ENCODE assay signal across 2 cellular contexts in genomic region chr13:75378301-75378700, GRCh38.
TF ChIP-seq lines count a peak whose summit lies in the region.

No MANE protein-coding gene starts in this region.

TF ChIP-seq in HepG2, 621 proteins besides CTCF, POLR2A, EP300 and RAD21 (continued from another document):
- TF ChIP-seq ZBTB43 (CRISPR knock-in tag; conservative IDR thresholded peaks at IDR 0.05) (no peak), STAT5B (CRISPR knock-in tag; IDR thresholded peaks at IDR 0.05) (no peak), REXO4 (CRISPR knock-in tag; IDR thresholded peaks at IDR 0.05; ENCODE audit: borderline replicate concordance) (no peak), ZNF317 (CRISPR knock-in tag; IDR thresholded peaks at IDR 0.05) (no peak), ZSCAN20 (CRISPR knock-in tag; IDR thresholded peaks at IDR 0.05; ENCODE audit: borderline replicate concordance) (no peak), ZNF101 (CRISPR knock-in tag; IDR thresholded peaks at IDR 0.05; ENCODE audit: borderline replicate concordance, low read depth) (no peak), HNRNPH1 (optimal IDR thresholded peaks at IDR 0.05; ENCODE audit: low read depth, low read length) (no peak), ZNF24 (IDR thresholded peaks at IDR 0.05) (no peak), ZNF749 (CRISPR knock-in tag; IDR thresholded peaks at IDR 0.05; ENCODE audit: borderline replicate concordance) (no peak), AHR (CRISPR knock-in tag; IDR thresholded peaks at IDR 0.05) (no peak), PPARG (CRISPR knock-in tag; conservative IDR thresholded peaks at IDR 0.05) (no peak), PLRG1 (conservative IDR thresholded peaks at IDR 0.05) (no peak)
- TF ChIP-seq, protein P1, sequence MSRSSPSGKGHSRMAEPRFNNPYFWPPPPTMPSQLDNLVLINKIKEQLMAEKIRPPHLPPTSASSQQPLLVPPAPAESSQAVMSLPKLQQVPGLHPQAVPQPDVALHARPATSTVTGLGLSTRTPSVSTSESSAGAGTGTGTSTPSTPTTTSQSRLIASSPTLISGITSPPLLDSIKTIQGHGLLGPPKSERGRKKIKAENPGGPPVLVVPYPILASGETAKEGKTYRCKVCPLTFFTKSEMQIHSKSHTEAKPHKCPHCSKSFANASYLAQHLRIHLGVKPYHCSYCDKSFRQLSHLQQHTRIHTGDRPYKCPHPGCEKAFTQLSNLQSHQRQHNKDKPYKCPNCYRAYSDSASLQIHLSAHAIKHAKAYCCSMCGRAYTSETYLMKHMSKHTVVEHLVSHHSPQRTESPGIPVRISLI (CRISPR knock-in tag; IDR thresholded peaks at IDR 0.05; ENCODE audit: borderline replicate concordance) = no peak
- TF ChIP-seq, protein P2, sequence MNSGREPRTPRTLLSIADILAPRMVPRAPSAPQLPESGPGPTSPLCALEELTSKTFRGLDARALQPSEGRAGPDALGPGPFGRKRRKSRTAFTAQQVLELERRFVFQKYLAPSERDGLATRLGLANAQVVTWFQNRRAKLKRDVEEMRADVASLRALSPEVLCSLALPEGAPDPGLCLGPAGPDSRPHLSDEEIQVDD (CRISPR knock-in tag; IDR thresholded peaks at IDR 0.05; ENCODE audit: borderline replicate concordance) = no peak

TF ChIP-seq in WTC11, 78 proteins besides CTCF, POLR2A, EP300 and RAD21 (continued from another document):
- TF ChIP-seq, protein P3, sequence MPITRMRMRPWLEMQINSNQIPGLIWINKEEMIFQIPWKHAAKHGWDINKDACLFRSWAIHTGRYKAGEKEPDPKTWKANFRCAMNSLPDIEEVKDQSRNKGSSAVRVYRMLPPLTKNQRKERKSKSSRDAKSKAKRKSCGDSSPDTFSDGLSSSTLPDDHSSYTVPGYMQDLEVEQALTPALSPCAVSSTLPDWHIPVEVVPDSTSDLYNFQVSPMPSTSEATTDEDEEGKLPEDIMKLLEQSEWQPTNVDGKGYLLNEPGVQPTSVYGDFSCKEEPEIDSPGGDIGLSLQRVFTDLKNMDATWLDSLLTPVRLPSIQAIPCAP (CRISPR knock-in tag; IDR thresholded peaks at IDR 0.05) = no peak
